Comparison of ENCODE assay signal across 8 cellular contexts in the genomic region with DNA sequence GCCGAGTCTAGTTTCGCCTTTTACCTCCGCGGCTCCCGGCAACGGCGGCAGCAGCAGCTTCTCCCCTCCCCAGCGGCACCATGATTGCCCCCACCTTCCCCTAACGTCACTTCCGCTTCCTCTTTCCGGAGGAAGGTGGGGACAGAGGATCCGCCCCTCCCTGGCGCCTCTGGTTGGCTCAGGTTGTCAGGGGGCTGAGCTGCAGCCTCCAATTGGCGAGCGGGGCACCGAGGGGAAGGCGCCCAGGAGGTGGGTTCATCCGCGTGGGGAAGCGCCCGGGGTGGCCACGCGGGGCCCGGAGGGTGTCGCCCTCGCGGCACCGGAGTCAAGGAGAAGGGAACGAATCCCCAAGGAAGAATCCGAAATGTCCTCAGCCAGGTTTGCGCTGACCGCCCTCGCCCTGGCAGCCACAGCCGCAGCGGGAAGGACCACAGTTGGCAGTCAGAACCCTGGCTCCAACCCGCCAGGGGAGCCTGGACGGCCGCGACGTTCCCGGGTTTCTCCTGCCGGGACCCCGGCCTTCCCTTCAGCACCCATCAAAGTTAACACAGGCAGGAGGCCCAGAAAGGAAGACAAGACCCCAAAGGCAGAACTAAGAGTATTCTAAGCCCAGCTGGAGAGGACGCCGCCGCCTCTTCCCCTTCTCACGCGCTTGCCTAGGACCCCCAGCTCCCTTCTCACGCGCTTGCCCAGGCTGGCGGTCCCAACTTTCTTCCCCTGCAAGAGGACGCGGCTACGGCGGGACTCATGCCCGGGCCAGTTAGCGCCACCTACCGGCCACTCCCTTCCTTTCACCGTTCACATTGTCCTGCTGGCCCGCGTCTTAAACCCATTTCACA. TPM values are rescaled to one million over a fixed set of nuclear protein-coding genes. Genes with fewer than 3 reads are reported as not detected.
DNase-seq lines count a peak whose midpoint lies in the region; TF ChIP-seq lines count a peak whose summit lies in the region.

MTF1 (minus strand) TSS at position 86 of the 839 bp plus-strand sequence. CDS start 1,934 bp downstream, outside the sequence.

- H3K79me2 ChIP-seq in MM.1S (ENCODE audit: low read length) (peaks cover 38% of the 10 kb centered on the region), neural progenitor cell (ENCODE audit: low read depth) (peaks cover 43% of the 10 kb centered on the region)

- DNase-seq in GDM1 (lab: John Stamatoyannopoulos, UW) (peak; percentile 94), HAP-1 (ENCODE audit: low spot score in 2 of 2) (peak; percentile 92 to 97), MM.1S (peak; percentile 97), SIG-M5 (lab: John Stamatoyannopoulos, UW) (peak; percentile 72), activated gamma-delta T cell (lab: John Stamatoyannopoulos, UW) (peak; percentile 82), foreskin fibroblast (peak; percentile 97 to 99), neural progenitor cell (ENCODE audit: low spot score) (peak; percentile 98), stromal cell of bone marrow (ENCODE audit: low read depth) (peak; percentile 97)

- H3K27ac ChIP-seq in MM.1S (ENCODE audit: low read length) (peak within 1 kb of the TSS; percentile 84), neural progenitor cell (peak within 1 kb of the TSS; percentile 83)

- H3K4me2 ChIP-seq in MM.1S (ENCODE audit: low read depth, low read length) (peak within 1 kb of the TSS; percentile 96), neural progenitor cell (peak within 1 kb of the TSS; percentile 95)

- H3K4me3 ChIP-seq in HAP-1 = peak within 1 kb of the TSS; percentile 97
- peak within 1 kb of the TSS; percentile 94 for H3K4me3 ChIP-seq in MM.1S (ENCODE audit: low read length)
- H3K4me3 ChIP-seq in foreskin fibroblast (ENCODE audit: low read depth in 1 of 2, low read length in 2 of 2) = peak within 1 kb of the TSS; percentile 74 to 83
- H3K4me3 ChIP-seq in neural progenitor cell = peak within 1 kb of the TSS; percentile 98

- H3K9me3 Mint-ChIP-seq in neural progenitor cell = no peaks in the 10 kb centered on the region

- TF ChIP-seq CTCF in MM.1S (IDR thresholded peaks at IDR 0.05; ENCODE audit: low read length) = peak; percentile 93
- peak; percentile 92 for TF ChIP-seq CTCF in foreskin fibroblast (IDR thresholded peaks at IDR 0.05; ENCODE audit: low read depth, low read length)
- TF ChIP-seq CTCF in neural progenitor cell (IDR thresholded peaks at IDR 0.05) = peak; percentile 82

- H4K20me1 ChIP-seq in MM.1S (ENCODE audit: insufficient read depth, low read length) (no peaks in the 10 kb centered on the region), neural progenitor cell (ENCODE audit: low read depth) (peaks cover 22% of the 10 kb centered on the region)

- peaks cover 6% of the 10 kb centered on the region for H3K36me3 Mint-ChIP-seq in neural progenitor cell

- H3K9me2 ChIP-seq in MM.1S (replicated peaks; ENCODE audit: insufficient read depth, low read length) = no peaks in the 10 kb centered on the region

- in situ Hi-C loops in HAP-1 (cut with MboI; ENCODE audit: low sequenced_read_pairs) = loop anchor here (5.0 kb wide), 1 partner anchor 52 kb away; the partner anchor contains the start of genes C1orf122 and YRDC

- peaks cover 38% of the 10 kb centered on the region for H3K36me3 ChIP-seq in HAP-1 (replicated peaks)
- 0 out of 2 replicates have a peak, but pooled peaks cover 2% of the 10 kb centered on the region for H3K36me3 ChIP-seq in MM.1S (replicated peaks; ENCODE audit: insufficient read depth, low read length)
- peaks cover 7% of the 10 kb centered on the region for H3K36me3 ChIP-seq in neural progenitor cell

- H3K9ac ChIP-seq in MM.1S (ENCODE audit: low read length) (peak within 1 kb of the TSS; percentile 91), neural progenitor cell (peak within 1 kb of the TSS; percentile 77)

- H3F3A ChIP-seq in MM.1S (ENCODE audit: insufficient read depth, low read length) (peaks cover 4% of the 10 kb centered on the region; the same call in 1 of the 2 replicates), neural progenitor cell (ENCODE audit: low read depth) (peaks cover 7% of the 10 kb centered on the region)

- H3K27me3 ChIP-seq in HAP-1 (ENCODE audit: low read depth) = no peaks in the 10 kb centered on the region
- H3K27me3 ChIP-seq in MM.1S (replicated peaks; ENCODE audit: insufficient read depth, low read length) = no peaks in the 10 kb centered on the region
- H3K27me3 ChIP-seq in neural progenitor cell = no peaks in the 10 kb centered on the region

- H3K9me3 ChIP-seq in HAP-1 = no peaks in the 10 kb centered on the region
- H3K9me3 ChIP-seq in MM.1S (replicated peaks; ENCODE audit: insufficient read depth, low read length) = no peaks in the 10 kb centered on the region
- H3K9me3 ChIP-seq in neural progenitor cell (ENCODE audit: low read depth) = no peaks in the 10 kb centered on the region

- peaks cover 18% of the 10 kb centered on the region for H3K4me1 Mint-ChIP-seq in neural progenitor cell

- H3K4me1 ChIP-seq in HAP-1 (peaks cover 10% of the 10 kb centered on the region), MM.1S (ENCODE audit: low read length) (peaks cover 11% of the 10 kb centered on the region), neural progenitor cell (peaks cover 8% of the 10 kb centered on the region)

- peak within 1 kb of the TSS; percentile 96 for H3K4me3 Mint-ChIP-seq in neural progenitor cell

- H2AFZ ChIP-seq in MM.1S (ENCODE audit: low read length) = peak within 1 kb of the TSS; percentile 81
- H2AFZ ChIP-seq in neural progenitor cell (replicated peaks) = peak within 1 kb of the TSS; percentile 90

- H3K27ac Mint-ChIP-seq in neural progenitor cell = peak within 1 kb of the TSS; percentile 85

- peaks cover 5% of the 10 kb centered on the region for H3K27me3 Mint-ChIP-seq in neural progenitor cell (ENCODE audit: insufficient read depth, low read depth)

RNA-seq across cellular contexts. Expression of gene MTF1, which starts in this region (rescaled TPM):
- 5.6 and 5.9 TPM in 2 replicates for total RNA-seq in neural progenitor cell (ENCODE audit: low replicate concordance)

Comparison
In these comparisons a context has a peak if more than half of its experiments do, and no peak if none do; other contexts are left out.
1. Peak in every context shown above with its lines: DNase-seq, H3K4me3 ChIP-seq and H3K27ac ChIP-seq.